In genomic region chr2:63842149-63843061, GRCh38 we compare ENCODE assay signal across 8 cellular contexts. TPM values are rescaled to one million over a fixed set of nuclear protein-coding genes. Genes with fewer than 3 reads are reported as not detected.
DNase-seq lines count a peak whose midpoint lies in the region; ATAC-seq lines count a peak whose summit lies in the region.

No MANE protein-coding gene starts in this region.

- peaks cover 59% of the 10 kb centered on the region for H3K4me1 Mint-ChIP-seq in activated T-cell treated with anti-CD3 and anti-CD28 coated beads, Interleukin-2, amount 50 U/mL, for 24 hours (ENCODE audit: low read depth)

- intact Hi-C loops in left ventricle myocardium superior (cut with micrococcal nuclease) = no loop called here

- peak; percentile 10 for ATAC-seq in left ventricle myocardium superior
- no peak for ATAC-seq in HG03095 (IDR thresholded peaks at IDR 0.05; ENCODE audit: unreplicated experiment)

- peak; percentile 39 for DNase-seq in activated T-cell treated with anti-CD3 and anti-CD28 coated beads, Interleukin-2, amount 50 U/mL, for 24 hours
- DNase-seq in activated T-cell treated with anti-CD3 and anti-CD28 coated beads, Interleukin-2, amount 50 U/mL, for 1 hour = no peak
- peak; percentile 70 for DNase-seq in NCI-H345 treated with DMSO at 0.1 percent for 48 hours (lab: John Stamatoyannopoulos, UW; ENCODE audit: unreplicated experiment)
- DNase-seq in amniotic stem cell (lab: John Stamatoyannopoulos, UW) = peak; percentile 43
- peak; percentile 35 for DNase-seq in left ventricle myocardium superior
- DNase-seq in renal cortical epithelial cell (ENCODE audit: low read depth) = peak; percentile 64
- DNase-seq in cerebellar nuclear complex (lab: John Stamatoyannopoulos, UW) = no peak

- H3K27ac Mint-ChIP-seq in activated T-cell treated with anti-CD3 and anti-CD28 coated beads, Interleukin-2, amount 50 U/mL, for 24 hours = peak overlapping the region; percentile 99

- peak overlapping the region; percentile 98 for H3K4me3 Mint-ChIP-seq in activated T-cell treated with anti-CD3 and anti-CD28 coated beads, Interleukin-2, amount 50 U/mL, for 24 hours

- peaks cover 5% of the 10 kb centered on the region for H3K9me3 Mint-ChIP-seq in activated T-cell treated with anti-CD3 and anti-CD28 coated beads, Interleukin-2, amount 50 U/mL, for 24 hours

- H3K36me3 Mint-ChIP-seq in activated T-cell treated with anti-CD3 and anti-CD28 coated beads, Interleukin-2, amount 50 U/mL, for 24 hours (ENCODE audit: low read depth) = peaks cover 45% of the 10 kb centered on the region

- no peaks in the 10 kb centered on the region for H3K27me3 Mint-ChIP-seq in activated T-cell treated with anti-CD3 and anti-CD28 coated beads, Interleukin-2, amount 50 U/mL, for 24 hours

RNA-seq across cellular contexts. Expression of gene UGP2, which starts 0.7 kb away (rescaled TPM):
- total RNA-seq in left ventricle myocardium superior (368 TPM), renal cortical epithelial cell (171 and 236 TPM in 2 replicates)

Comparison
In these comparisons a context has a peak if more than half of its experiments do, and no peak if none do; other contexts are left out.
1. DNase-seq: peak in activated T-cell treated with anti-CD3 and anti-CD28 coated beads, Interleukin-2, amount 50 U/mL, for 24 hours (single experiment), NCI-H345 treated with DMSO at 0.1 percent for 48 hours (single experiment), amniotic stem cell (single experiment), left ventricle myocardium superior (single experiment) and renal cortical epithelial cell (single experiment); none in activated T-cell treated with anti-CD3 and anti-CD28 coated beads, Interleukin-2, amount 50 U/mL, for 1 hour (single experiment) and cerebellar nuclear complex (0 of 2).